In genomic region chr9:101543098-101543735, GRCh38 we compare ENCODE assay signal across 31 cellular contexts. TPM values are rescaled to one million over a fixed set of nuclear protein-coding genes. Genes with fewer than 3 reads are reported as not detected.
"Had no signal": no experiment of that assay in that cellular context is flagged by ENCODE, and none has a peak within 500 bp of the region (broad histone marks: within the 10 kb centered on the region; RNA-seq: fewer than 3 reads in every experiment).

No MANE protein-coding gene starts in this region.

- H3K9ac ChIP-seq: parathyroid adenoma had no signal

- H2AFZ ChIP-seq: parathyroid adenoma had no signal

- H3K4me2 ChIP-seq: smooth muscle cell had no signal

- H3K79me2 ChIP-seq: parathyroid adenoma had no signal

- H3K4me1 ChIP-seq: parathyroid adenoma, right atrium auricular region, transverse colon, upper lobe of right lung, uterus had no signal

- H3K9me3 ChIP-seq: gastroesophageal sphincter, heart left ventricle, lower lobe of right lung, right atrium auricular region, suprapubic skin, transverse colon, upper lobe of right lung, uterus had no signal

- H3K4me3 ChIP-seq: gastroesophageal sphincter, heart left ventricle, lower lobe of right lung, right atrium auricular region, smooth muscle cell, suprapubic skin, transverse colon, upper lobe of right lung, uterus had no signal

- H3K27ac ChIP-seq: gastroesophageal sphincter, heart left ventricle, lower lobe of right lung, parathyroid adenoma, right atrium auricular region, suprapubic skin, transverse colon, upper lobe of right lung, uterus had no signal

- ATAC-seq: effector memory CD8-positive, alpha-beta T cell; gastroesophageal sphincter; heart left ventricle; left colon; left ventricle myocardium superior; lower lobe of right lung; natural killer cell treated with Interleukin-12 subunit alpha and Interleukin-12 subunit beta and Interleukin-15 and Interleukin-18, amount 100 ng/mL, for 72 hours; sciatic nerve; stimulated activated naive CD8-positive, alpha-beta T cell treated with anti-CD3 and anti-CD28 coated beads, Interleukin-15, amount 100 ng/mL, for 72 hours; upper lobe of right lung had no signal

- DNase-seq: cortex of kidney; effector memory CD8-positive, alpha-beta T cell; foreskin fibroblast; heart left ventricle; hippocampal formation; kidney glomerular epithelial cell; left colon; left ventricle myocardium superior; lower lobe of right lung; naive B cell; stimulated activated CD4-positive, alpha-beta T cell treated with anti-CD3 and anti-CD28 coated beads, Interleukin-12 subunit alpha, Interleukin-12 subunit beta, amount 100 ng/mL, for 4 hours; stimulated activated CD4-positive, alpha-beta T cell treated with anti-CD3 and anti-CD28 coated beads, Interleukin-1b, Interleukin-23, amount 100 ng/mL, for 48 hours; stimulated activated CD4-positive, alpha-beta T cell treated with anti-CD3 and anti-CD28 coated beads, Interleukin-4, amount 100 ng/mL, for 1 hour; stimulated activated CD8-positive, alpha-beta memory T cell treated with anti-CD3 and anti-CD28 coated beads, Interleukin-4, amount 100 ng/mL, for 48 hours; stimulated activated naive CD4-positive, alpha-beta T cell; stimulated activated naive CD8-positive, alpha-beta T cell treated with anti-CD3 and anti-CD28 coated beads, Interleukin-15, amount 100 ng/mL, for 72 hours; transverse colon; upper lobe of right lung; uterus had no signal

- H3K27me3 ChIP-seq: gastroesophageal sphincter, heart left ventricle, right atrium auricular region, suprapubic skin, transverse colon, upper lobe of right lung, uterus had no signal

RNA-seq across cellular contexts. Expression of gene PPP3R2, which starts 51.6 kb away (rescaled TPM):
- total RNA-seq: dermis microvascular lymphatic vessel endothelial cell; gastroesophageal sphincter; heart left ventricle; left ventricle myocardium superior; lower lobe of right lung; mononuclear cell; natural killer cell treated with Interleukin-12 subunit alpha and Interleukin-12 subunit beta and Interleukin-15 and Interleukin-18, amount 100 ng/mL, for 72 hours; neural crest cell; osteoblast; progenitor cell of endocrine pancreas; right atrium auricular region; sciatic nerve; smooth muscle cell; suprapubic skin; transverse colon; upper lobe of right lung had no signal
- polyA plus RNA-seq: heart left ventricle, smooth muscle cell had no signal
